In the genomic region with DNA sequence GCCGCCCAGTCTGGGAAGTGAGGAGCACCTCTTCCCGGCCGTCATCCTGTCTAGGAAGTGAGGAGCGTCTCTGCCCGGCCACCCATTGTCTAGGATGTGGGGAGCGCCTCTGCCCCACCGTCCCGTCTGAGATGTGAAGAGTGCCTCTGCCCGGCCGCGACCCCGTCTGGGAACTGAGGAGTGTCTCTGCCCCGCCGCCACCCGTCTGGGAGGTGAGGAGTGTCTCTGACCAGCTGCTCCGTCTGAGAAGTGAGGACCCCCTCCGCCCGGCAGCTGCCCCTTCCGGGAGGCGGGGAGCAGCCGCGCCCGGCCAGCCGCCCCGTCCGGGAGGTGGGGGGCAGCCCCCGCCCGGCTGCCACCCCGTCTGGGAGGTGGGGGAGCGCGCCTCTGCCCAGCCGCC, we compare ENCODE assay signal across 13 cellular contexts. TPM values are rescaled to one million over a fixed set of nuclear protein-coding genes. Genes with fewer than 3 reads are reported as not detected.
"Had no signal": no experiment of that assay in that cellular context is flagged by ENCODE, and none has a peak within 500 bp of the region (broad histone marks: within the 10 kb centered on the region; RNA-seq: fewer than 3 reads in every experiment).

No MANE protein-coding gene starts in this region.

RNA-seq across cellular contexts. Expression of a gene that starts 9.1 kb away (rescaled TPM):
- total RNA-seq: activated B cell treated with CpG ODN at 0.5 μM for 24 hours; activated CD4-positive, alpha-beta memory T cell treated with anti-CD3 and anti-CD28 coated beads for 36 hours; activated CD4-positive, alpha-beta memory T cell treated with anti-CD3 and anti-CD28 coated beads, Interleukin-2, amount 10 ng/mL, durations not matched to agents 7 days and 5 days; activated CD4-positive, alpha-beta T cell treated with anti-CD3 and anti-CD28 coated beads for 36 hours; activated CD4-positive, alpha-beta T cell treated with anti-CD3 and anti-CD28 coated beads, Interleukin-2, amount 10 ng/mL, durations not matched to agents 7 days and 5 days; activated CD8-positive, alpha-beta memory T cell treated with anti-CD3 and anti-CD28 coated beads for 36 hours; activated CD8-positive, alpha-beta memory T cell treated with anti-CD3 and anti-CD28 coated beads, Interleukin-2, amount 10 ng/mL, durations not matched to agents 7 days and 5 days; activated CD8-positive, alpha-beta T cell treated with anti-CD3 and anti-CD28 coated beads for 36 hours; activated CD8-positive, alpha-beta T cell treated with anti-CD3 and anti-CD28 coated beads, Interleukin-2, amount 10 ng/mL, durations not matched to agents 7 days and 5 days; T-cell; T-helper 1 cell treated with Interleukin-12 subunit alpha and Interleukin-12 subunit beta and Interleukin-4 antibody, amounts not matched to agents 30 ng/mL and 1 ng/mL, for 36 hours; T-helper 2 cell treated with Interferon-gamma antibody and Interleukin-4, amounts not matched to agents 100 ng/mL and 5 ng/mL, for 36 hours; WTC11 had no signal
